ENCODE assay signal across 1 cellular context in the genomic region with DNA sequence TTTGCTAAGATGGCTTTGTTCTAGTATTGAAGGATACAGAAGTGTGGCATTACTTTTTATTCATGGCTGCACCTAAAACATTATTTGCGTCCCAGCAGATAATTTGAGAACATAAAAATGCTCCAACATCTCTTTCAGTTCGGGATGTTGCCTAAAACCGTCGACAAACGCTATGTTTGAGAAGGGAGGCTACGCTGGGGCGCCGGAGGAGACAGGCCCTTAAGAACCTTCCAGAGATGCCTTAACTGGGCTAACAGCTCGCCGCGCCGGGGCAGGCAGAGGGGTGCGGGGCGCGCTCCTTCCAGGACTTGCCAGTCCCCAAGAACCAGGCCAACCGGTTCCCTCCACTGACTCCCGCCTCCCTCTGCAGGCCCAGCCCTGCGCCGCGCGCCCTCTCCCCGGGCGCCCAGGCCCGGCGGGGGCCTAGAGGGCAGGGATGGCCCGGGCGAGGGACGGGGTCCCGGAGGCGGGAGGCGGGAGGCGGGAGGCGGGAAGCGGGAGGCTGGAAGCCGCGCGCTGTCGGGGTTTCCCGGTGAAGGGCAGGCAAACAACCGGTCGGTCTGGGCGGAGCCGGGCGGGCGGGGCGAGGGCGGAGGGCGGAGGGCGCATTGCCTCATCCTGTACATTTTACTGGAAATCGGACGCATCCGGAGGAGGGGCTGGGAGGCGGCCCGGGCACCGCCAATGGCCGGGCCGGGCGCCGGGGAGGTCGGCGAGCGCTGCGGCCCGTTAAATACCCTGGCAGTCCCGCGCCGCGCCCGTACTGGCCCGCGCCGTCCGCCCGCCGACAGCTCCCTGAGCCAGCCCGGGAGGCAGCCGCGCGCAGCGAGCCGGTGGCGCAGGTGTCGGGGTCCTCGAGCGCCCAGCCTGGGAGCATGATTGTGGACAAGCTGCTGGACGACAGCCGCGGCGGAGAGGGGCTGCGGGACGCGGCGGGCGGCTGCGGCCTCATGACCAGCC.
TF ChIP-seq lines count a peak whose summit lies in the region.

A gene with protein sequence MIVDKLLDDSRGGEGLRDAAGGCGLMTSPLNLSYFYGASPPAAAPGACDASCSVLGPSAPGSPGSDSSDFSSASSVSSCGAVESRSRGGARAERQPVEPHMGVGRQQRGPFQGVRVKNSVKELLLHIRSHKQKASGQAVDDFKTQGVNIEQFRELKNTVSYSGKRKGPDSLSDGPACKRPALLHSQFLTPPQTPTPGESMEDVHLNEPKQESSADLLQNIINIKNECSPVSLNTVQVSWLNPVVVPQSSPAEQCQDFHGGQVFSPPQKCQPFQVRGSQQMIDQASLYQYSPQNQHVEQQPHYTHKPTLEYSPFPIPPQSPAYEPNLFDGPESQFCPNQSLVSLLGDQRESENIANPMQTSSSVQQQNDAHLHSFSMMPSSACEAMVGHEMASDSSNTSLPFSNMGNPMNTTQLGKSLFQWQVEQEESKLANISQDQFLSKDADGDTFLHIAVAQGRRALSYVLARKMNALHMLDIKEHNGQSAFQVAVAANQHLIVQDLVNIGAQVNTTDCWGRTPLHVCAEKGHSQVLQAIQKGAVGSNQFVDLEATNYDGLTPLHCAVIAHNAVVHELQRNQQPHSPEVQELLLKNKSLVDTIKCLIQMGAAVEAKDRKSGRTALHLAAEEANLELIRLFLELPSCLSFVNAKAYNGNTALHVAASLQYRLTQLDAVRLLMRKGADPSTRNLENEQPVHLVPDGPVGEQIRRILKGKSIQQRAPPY (plus strand): TSS at position 761 of the 960 bp plus-strand sequence. CDS start 115 bp downstream, at position 876.

TF ChIP-seq in GM12878, 131 proteins besides CTCF, POLR2A, EP300 and RAD21 (continued from another document and continues in another):
- TF ChIP-seq, protein P1, sequence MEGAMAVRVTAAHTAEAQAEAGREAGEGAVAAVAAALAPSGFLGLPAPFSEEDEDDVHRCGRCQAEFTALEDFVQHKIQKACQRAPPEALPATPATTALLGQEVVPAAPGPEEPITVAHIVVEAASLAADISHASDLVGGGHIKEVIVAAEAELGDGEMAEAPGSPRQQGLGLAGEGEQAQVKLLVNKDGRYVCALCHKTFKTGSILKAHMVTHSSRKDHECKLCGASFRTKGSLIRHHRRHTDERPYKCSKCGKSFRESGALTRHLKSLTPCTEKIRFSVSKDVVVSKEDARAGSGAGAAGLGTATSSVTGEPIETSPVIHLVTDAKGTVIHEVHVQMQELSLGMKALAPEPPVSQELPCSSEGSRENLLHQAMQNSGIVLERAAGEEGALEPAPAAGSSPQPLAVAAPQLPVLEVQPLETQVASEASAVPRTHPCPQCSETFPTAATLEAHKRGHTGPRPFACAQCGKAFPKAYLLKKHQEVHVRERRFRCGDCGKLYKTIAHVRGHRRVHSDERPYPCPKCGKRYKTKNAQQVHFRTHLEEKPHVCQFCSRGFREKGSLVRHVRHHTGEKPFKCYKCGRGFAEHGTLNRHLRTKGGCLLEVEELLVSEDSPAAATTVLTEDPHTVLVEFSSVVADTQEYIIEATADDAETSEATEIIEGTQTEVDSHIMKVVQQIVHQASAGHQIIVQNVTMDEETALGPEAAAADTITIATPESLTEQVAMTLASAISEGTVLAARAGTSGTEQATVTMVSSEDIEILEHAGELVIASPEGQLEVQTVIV (IDR thresholded peaks at IDR 0.05; ENCODE audit: borderline replicate concordance, partially characterized antibody): no peak
- TF ChIP-seq RB1 (IDR thresholded peaks at IDR 0.05; ENCODE audit: borderline replicate concordance) (peak; percentile 79; the same call in 1 of the 2 replicates), SREBF2 (IDR thresholded peaks at IDR 0.05; ENCODE audit: low read length) (no peak), SPI1 (IDR thresholded peaks at IDR 0.05; ENCODE audit: borderline replicate concordance, insufficient read depth, low read depth, low read length) (no peak), KDM1A (IDR thresholded peaks at IDR 0.05; ENCODE audit: borderline replicate concordance) (no peak), SIX5 (IDR thresholded peaks at IDR 0.05; ENCODE audit: low read depth, low read length, severe bottlenecking) (no peak), ZZZ3 (IDR thresholded peaks at IDR 0.05; ENCODE audit: control insufficient read depth, insufficient read length, low read depth) (no peak), MYB (IDR thresholded peaks at IDR 0.05; ENCODE audit: borderline replicate concordance, low read depth, low read length) (no peak), FOXK2 (IDR thresholded peaks at IDR 0.05) (no peak), RELA (IDR thresholded peaks at IDR 0.05; ENCODE audit: borderline replicate concordance, partially characterized antibody) (no peak), CEBPB (IDR thresholded peaks at IDR 0.05; ENCODE audit: borderline replicate concordance in 1 of 2, low read depth in 2 of 2, low read length in 2 of 2) (no peak; a peak in 1 of 4 replicates), TCF3 (IDR thresholded peaks at IDR 0.05; ENCODE audit: borderline replicate concordance, insufficient read depth, low read depth, low read length) (peak; percentile 96), POU2F2 (IDR thresholded peaks at IDR 0.05; ENCODE audit: borderline replicate concordance, low read depth, low read length) (peak; percentile 95), STAT1 (conservative IDR thresholded peaks at IDR 0.05) (0 out of 2 replicates have a peak, but pooled peaks have one; percentile 37), IKZF2 (IDR thresholded peaks at IDR 0.05) (peak; percentile 12 to 17; a peak in 1 of 4 replicates), BRCA1 (IDR thresholded peaks at IDR 0.05; ENCODE audit: low read depth, low read length) (no peak)
- TF ChIP-seq, protein P2, sequence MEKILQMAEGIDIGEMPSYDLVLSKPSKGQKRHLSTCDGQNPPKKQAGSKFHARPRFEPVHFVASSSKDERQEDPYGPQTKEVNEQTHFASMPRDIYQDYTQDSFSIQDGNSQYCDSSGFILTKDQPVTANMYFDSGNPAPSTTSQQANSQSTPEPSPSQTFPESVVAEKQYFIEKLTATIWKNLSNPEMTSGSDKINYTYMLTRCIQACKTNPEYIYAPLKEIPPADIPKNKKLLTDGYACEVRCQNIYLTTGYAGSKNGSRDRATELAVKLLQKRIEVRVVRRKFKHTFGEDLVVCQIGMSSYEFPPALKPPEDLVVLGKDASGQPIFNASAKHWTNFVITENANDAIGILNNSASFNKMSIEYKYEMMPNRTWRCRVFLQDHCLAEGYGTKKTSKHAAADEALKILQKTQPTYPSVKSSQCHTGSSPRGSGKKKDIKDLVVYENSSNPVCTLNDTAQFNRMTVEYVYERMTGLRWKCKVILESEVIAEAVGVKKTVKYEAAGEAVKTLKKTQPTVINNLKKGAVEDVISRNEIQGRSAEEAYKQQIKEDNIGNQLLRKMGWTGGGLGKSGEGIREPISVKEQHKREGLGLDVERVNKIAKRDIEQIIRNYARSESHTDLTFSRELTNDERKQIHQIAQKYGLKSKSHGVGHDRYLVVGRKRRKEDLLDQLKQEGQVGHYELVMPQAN (conservative IDR thresholded peaks at IDR 0.05): peak; percentile 90
- TF ChIP-seq, protein P3, sequence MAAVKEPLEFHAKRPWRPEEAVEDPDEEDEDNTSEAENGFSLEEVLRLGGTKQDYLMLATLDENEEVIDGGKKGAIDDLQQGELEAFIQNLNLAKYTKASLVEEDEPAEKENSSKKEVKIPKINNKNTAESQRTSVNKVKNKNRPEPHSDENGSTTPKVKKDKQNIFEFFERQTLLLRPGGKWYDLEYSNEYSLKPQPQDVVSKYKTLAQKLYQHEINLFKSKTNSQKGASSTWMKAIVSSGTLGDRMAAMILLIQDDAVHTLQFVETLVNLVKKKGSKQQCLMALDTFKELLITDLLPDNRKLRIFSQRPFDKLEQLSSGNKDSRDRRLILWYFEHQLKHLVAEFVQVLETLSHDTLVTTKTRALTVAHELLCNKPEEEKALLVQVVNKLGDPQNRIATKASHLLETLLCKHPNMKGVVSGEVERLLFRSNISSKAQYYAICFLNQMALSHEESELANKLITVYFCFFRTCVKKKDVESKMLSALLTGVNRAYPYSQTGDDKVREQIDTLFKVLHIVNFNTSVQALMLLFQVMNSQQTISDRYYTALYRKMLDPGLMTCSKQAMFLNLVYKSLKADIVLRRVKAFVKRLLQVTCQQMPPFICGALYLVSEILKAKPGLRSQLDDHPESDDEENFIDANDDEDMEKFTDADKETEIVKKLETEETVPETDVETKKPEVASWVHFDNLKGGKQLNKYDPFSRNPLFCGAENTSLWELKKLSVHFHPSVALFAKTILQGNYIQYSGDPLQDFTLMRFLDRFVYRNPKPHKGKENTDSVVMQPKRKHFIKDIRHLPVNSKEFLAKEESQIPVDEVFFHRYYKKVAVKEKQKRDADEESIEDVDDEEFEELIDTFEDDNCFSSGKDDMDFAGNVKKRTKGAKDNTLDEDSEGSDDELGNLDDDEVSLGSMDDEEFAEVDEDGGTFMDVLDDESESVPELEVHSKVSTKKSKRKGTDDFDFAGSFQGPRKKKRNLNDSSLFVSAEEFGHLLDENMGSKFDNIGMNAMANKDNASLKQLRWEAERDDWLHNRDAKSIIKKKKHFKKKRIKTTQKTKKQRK (IDR thresholded peaks at IDR 0.05; ENCODE audit: low read depth, low read length): no peak
- TF ChIP-seq, protein P4, sequence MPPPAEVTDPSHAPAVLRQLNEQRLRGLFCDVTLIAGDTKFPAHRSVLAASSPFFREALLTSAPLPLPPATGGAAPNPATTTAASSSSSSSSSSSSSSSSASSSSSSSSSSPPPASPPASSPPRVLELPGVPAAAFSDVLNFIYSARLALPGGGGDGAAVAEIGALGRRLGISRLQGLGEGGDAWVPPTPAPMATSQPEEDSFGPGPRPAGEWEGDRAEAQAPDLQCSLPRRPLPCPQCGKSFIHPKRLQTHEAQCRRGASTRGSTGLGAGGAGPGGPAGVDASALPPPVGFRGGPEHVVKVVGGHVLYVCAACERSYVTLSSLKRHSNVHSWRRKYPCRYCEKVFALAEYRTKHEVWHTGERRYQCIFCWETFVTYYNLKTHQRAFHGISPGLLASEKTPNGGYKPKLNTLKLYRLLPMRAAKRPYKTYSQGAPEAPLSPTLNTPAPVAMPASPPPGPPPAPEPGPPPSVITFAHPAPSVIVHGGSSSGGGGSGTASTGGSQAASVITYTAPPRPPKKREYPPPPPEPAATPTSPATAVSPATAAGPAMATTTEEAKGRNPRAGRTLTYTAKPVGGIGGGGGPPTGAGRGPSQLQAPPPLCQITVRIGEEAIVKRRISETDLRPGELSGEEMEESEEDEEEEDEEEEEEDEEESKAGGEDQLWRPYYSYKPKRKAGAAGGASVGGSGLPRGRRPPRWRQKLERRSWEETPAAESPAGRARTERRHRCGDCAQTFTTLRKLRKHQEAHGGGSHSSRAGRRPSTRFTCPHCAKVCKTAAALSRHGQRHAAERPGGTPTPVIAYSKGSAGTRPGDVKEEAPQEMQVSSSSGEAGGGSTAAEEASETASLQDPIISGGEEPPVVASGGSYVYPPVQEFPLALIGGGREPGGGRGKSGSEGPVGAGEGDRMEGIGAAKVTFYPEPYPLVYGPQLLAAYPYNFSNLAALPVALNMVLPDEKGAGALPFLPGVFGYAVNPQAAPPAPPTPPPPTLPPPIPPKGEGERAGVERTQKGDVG (CRISPR knock-in tag; IDR thresholded peaks at IDR 0.05): no peak
- TF ChIP-seq, protein P5, sequence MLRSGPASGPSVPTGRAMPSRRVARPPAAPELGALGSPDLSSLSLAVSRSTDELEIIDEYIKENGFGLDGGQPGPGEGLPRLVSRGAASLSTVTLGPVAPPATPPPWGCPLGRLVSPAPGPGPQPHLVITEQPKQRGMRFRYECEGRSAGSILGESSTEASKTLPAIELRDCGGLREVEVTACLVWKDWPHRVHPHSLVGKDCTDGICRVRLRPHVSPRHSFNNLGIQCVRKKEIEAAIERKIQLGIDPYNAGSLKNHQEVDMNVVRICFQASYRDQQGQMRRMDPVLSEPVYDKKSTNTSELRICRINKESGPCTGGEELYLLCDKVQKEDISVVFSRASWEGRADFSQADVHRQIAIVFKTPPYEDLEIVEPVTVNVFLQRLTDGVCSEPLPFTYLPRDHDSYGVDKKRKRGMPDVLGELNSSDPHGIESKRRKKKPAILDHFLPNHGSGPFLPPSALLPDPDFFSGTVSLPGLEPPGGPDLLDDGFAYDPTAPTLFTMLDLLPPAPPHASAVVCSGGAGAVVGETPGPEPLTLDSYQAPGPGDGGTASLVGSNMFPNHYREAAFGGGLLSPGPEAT (IDR thresholded peaks at IDR 0.05; ENCODE audit: low read depth): no peak
- TF ChIP-seq, protein P6, sequence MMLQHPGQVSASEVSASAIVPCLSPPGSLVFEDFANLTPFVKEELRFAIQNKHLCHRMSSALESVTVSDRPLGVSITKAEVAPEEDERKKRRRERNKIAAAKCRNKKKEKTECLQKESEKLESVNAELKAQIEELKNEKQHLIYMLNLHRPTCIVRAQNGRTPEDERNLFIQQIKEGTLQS (IDR thresholded peaks at IDR 0.05; ENCODE audit: borderline replicate concordance, extremely low read depth, low read depth, low read length): no peak
- TF ChIP-seq, protein P7, sequence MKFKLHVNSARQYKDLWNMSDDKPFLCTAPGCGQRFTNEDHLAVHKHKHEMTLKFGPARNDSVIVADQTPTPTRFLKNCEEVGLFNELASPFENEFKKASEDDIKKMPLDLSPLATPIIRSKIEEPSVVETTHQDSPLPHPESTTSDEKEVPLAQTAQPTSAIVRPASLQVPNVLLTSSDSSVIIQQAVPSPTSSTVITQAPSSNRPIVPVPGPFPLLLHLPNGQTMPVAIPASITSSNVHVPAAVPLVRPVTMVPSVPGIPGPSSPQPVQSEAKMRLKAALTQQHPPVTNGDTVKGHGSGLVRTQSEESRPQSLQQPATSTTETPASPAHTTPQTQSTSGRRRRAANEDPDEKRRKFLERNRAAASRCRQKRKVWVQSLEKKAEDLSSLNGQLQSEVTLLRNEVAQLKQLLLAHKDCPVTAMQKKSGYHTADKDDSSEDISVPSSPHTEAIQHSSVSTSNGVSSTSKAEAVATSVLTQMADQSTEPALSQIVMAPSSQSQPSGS (IDR thresholded peaks at IDR 0.05; ENCODE audit: low read length): no peak
- TF ChIP-seq, protein P8, sequence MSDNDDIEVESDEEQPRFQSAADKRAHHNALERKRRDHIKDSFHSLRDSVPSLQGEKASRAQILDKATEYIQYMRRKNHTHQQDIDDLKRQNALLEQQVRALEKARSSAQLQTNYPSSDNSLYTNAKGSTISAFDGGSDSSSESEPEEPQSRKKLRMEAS (IDR thresholded peaks at IDR 0.05; ENCODE audit: low read depth, low read length): 0 out of 2 replicates have a peak, but pooled peaks have one; percentile 24
- TF ChIP-seq, protein P9, sequence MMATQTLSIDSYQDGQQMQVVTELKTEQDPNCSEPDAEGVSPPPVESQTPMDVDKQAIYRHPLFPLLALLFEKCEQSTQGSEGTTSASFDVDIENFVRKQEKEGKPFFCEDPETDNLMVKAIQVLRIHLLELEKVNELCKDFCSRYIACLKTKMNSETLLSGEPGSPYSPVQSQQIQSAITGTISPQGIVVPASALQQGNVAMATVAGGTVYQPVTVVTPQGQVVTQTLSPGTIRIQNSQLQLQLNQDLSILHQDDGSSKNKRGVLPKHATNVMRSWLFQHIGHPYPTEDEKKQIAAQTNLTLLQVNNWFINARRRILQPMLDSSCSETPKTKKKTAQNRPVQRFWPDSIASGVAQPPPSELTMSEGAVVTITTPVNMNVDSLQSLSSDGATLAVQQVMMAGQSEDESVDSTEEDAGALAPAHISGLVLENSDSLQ (IDR thresholded peaks at IDR 0.05): no peak
